ENCODE assay signal across 11 cellular contexts in genomic region chr4:85828295-85828910, GRCh38.
DNase-seq lines count a peak whose midpoint lies in the region; ATAC-seq and TF ChIP-seq lines count a peak whose summit lies in the region.
"Had no signal": no experiment of that assay in that cellular context is flagged by ENCODE, and none has a peak within 500 bp of the region (broad histone marks: within the 10 kb centered on the region; RNA-seq: fewer than 3 reads in every experiment).

No MANE protein-coding gene starts in this region.

- peak overlapping the region; percentile 50 for H3K4me3 ChIP-seq in WERI-Rb-1 (ENCODE audit: low read depth, low read length)
- peak overlapping the region; percentile 13 to 34 for H3K4me3 ChIP-seq in gastroesophageal sphincter
- peak overlapping the region; percentile 35 for H3K4me3 ChIP-seq in rectal smooth muscle tissue (ENCODE audit: low read length)

- TF ChIP-seq EP300 in gastroesophageal sphincter (IDR thresholded peaks at IDR 0.05), result no peak

- DNase-seq in EH (ENCODE audit: low read depth), result peak; percentile 44
- no peak for DNase-seq in WERI-Rb-1
- DNase-seq in activated effector memory CD4-positive, alpha-beta T cell treated with anti-CD3 and anti-CD28 coated beads, Interleukin-2, amount 50 U/mL, for 16 hours, result no peak
- DNase-seq in COLO829 (ENCODE audit: low spot score), result no peak
- DNase-seq: activated CD4-positive, alpha-beta T cell treated with anti-CD3 and anti-CD28 coated beads, Interleukin-2, amount 10 ng/mL, durations not matched to agents 24 days and 14 days; left cardiac atrium; stimulated activated CD4-positive, alpha-beta T cell treated with anti-CD3 and anti-CD28 coated beads, Interleukin-2, amount 100 ng/mL, for 48 hours had no signal

- H3K27ac ChIP-seq in WERI-Rb-1 (peak overlapping the region; percentile 61), gastroesophageal sphincter (peak overlapping the region in 3 of 4 donors; percentile 63 to 69 (median 66)), rectal smooth muscle tissue (ENCODE audit: low read depth, low read length) (no peak overlapping the region)

- H3K4me1 ChIP-seq in gastroesophageal sphincter, result peaks cover 7 to 78% (median 10%) of the 10 kb centered on the region in 3 donors
- peaks cover 9% of the 10 kb centered on the region for H3K4me1 ChIP-seq in rectal smooth muscle tissue (ENCODE audit: control insufficient read depth, insufficient read depth, low read length)

- H3K27me3 ChIP-seq in WERI-Rb-1 (ENCODE audit: insufficient read depth, low read depth, severe bottlenecking) (no peaks in the 10 kb centered on the region), gastroesophageal sphincter (no peaks in the 10 kb centered on the region), rectal smooth muscle tissue (ENCODE audit: control insufficient read depth, insufficient read depth, low read length) (no peaks in the 10 kb centered on the region)

- H3K9ac ChIP-seq in rectal smooth muscle tissue (ENCODE audit: low read length), result no peak overlapping the region

- no peak for TF ChIP-seq POLR2A in gastroesophageal sphincter (IDR thresholded peaks at IDR 0.05)

- WGBS in gastroesophageal sphincter (ENCODE audit: low coverage in 1 of 2), 2 donors, result 50 to 53% methylated on average over 7 of the region's 7 CpGs

- TF ChIP-seq CTCF in WERI-Rb-1 (IDR thresholded peaks at IDR 0.05; ENCODE audit: low read depth, low read length) (no peak), gastroesophageal sphincter (IDR thresholded peaks at IDR 0.05) (no peak)

- H3K9me3 ChIP-seq in WERI-Rb-1 (ENCODE audit: severe bottlenecking) (no peaks in the 10 kb centered on the region), gastroesophageal sphincter (no peaks in the 10 kb centered on the region)

- ATAC-seq in gastroesophageal sphincter (no peak), HG03097 (IDR thresholded peaks at IDR 0.05; ENCODE audit: low FRiP score, unreplicated experiment) (no peak), HG02588 (IDR thresholded peaks at IDR 0.05; ENCODE audit: unreplicated experiment) (no peak)

- H3K36me3 ChIP-seq in WERI-Rb-1 (no peaks in the 10 kb centered on the region), gastroesophageal sphincter (no peaks in the 10 kb centered on the region), rectal smooth muscle tissue (ENCODE audit: control insufficient read depth, insufficient read depth, low read length) (no peaks in the 10 kb centered on the region)
